ENCODE assay signal across 29 cellular contexts in genomic region chr16:73206306-73206705, GRCh38.
"Had no signal": no experiment of that assay in that cellular context is flagged by ENCODE, and none has a peak within 500 bp of the region (broad histone marks: within the 10 kb centered on the region; RNA-seq: fewer than 3 reads in every experiment).

No MANE protein-coding gene starts in this region.

- H3K4me2 ChIP-seq: smooth muscle cell had no signal

- ATAC-seq: activated CD4-positive, CD25-positive, alpha-beta regulatory T cell treated with anti-CD3 and anti-CD28 coated beads, Interleukin-2, amount 50 U/mL, for 24 hours; gastroesophageal sphincter; naive thymus-derived CD8-positive, alpha-beta T cell; pancreas; stimulated activated naive B cell treated with anti-CD40 and anti-IgM and Interleukin-4, amounts not matched to agents 10 μg/mL and 1 μg/mL and 100 μg/mL, for 72 hours had no signal

- H3K27me3 ChIP-seq: esophagus muscularis mucosa, gastroesophageal sphincter, pancreas, sigmoid colon, stomach, thyroid gland, upper lobe of left lung, vagina had no signal

- H3K4me3 ChIP-seq: esophagus muscularis mucosa, gastroesophageal sphincter, pancreas, prostate gland, sigmoid colon, smooth muscle cell, stomach, thyroid gland, upper lobe of left lung, vagina had no signal

- H3K27ac ChIP-seq: esophagus muscularis mucosa, gastroesophageal sphincter, pancreas, prostate gland, sigmoid colon, stomach, thyroid gland, upper lobe of left lung, vagina, WERI-Rb-1 had no signal

- H3K9me3 ChIP-seq: esophagus muscularis mucosa, gastroesophageal sphincter, pancreas, prostate gland, sigmoid colon, stomach, thyroid gland, upper lobe of left lung, vagina had no signal

- H3K36me3 ChIP-seq: esophagus muscularis mucosa, gastroesophageal sphincter, pancreas, prostate gland, sigmoid colon, stomach, thyroid gland, upper lobe of left lung, vagina, WERI-Rb-1 had no signal

- DNase-seq: activated CD4-positive, alpha-beta memory T cell treated with anti-CD3 and anti-CD28 coated beads for 36 hours; activated CD4-positive, alpha-beta T cell treated with anti-CD3 and anti-CD28 coated beads for 48 hours; activated CD8-positive, alpha-beta memory T cell treated with anti-CD3 and anti-CD28 coated beads, Interleukin-2, amount 50 U/mL, for 4 hours; activated effector memory CD4-positive, alpha-beta T cell treated with anti-CD3 and anti-CD28 coated beads, Interleukin-2, amount 50 U/mL, for 16 hours; activated naive CD4-positive, alpha-beta T cell treated with anti-CD3 and anti-CD28 coated beads for 36 hours; activated naive CD8-positive, alpha-beta T cell treated with anti-CD3 and anti-CD28 coated beads for 36 hours; activated T-cell treated with anti-CD3 and anti-CD28 coated beads, Interleukin-2, amount 50 U/mL, for 1 hour; amniotic stem cell; central memory CD4-positive, alpha-beta T cell; head of caudate nucleus; naive thymus-derived CD8-positive, alpha-beta T cell; nucleus accumbens; pancreas; retina; sigmoid colon; stimulated activated CD4-positive, alpha-beta T cell treated with anti-CD3 and anti-CD28 coated beads, Interleukin-1b, Interleukin-23, amount 100 ng/mL, for 48 hours; stimulated activated naive B cell treated with anti-CD40 and anti-IgM and Interleukin-4, amounts not matched to agents 10 μg/mL and 1 μg/mL and 100 μg/mL, for 72 hours; stomach; SW 1271; T-helper 9 cell; thyroid gland; upper lobe of left lung; WERI-Rb-1 had no signal

- H3K4me1 ChIP-seq: esophagus muscularis mucosa, gastroesophageal sphincter, prostate gland, upper lobe of left lung, vagina had no signal
